Comparison of ENCODE assay signal across 4 cellular contexts in genomic region chr16:13039526-13039925, GRCh38.
"Had no signal": no experiment of that assay in that cellular context is flagged by ENCODE, and none has a peak within 500 bp of the region (broad histone marks: within the 10 kb centered on the region; RNA-seq: fewer than 3 reads in every experiment).

No MANE protein-coding gene starts in this region.

- H3K4me3 ChIP-seq: GM23338 had no signal

- DNase-seq: H9, HCEC 1CT, IMR-90 had no signal

- H3K4me2 ChIP-seq: GM23338 had no signal

- H2AFZ ChIP-seq: GM23338 had no signal
